ENCODE assay signal across 12 cellular contexts in the genomic region with DNA sequence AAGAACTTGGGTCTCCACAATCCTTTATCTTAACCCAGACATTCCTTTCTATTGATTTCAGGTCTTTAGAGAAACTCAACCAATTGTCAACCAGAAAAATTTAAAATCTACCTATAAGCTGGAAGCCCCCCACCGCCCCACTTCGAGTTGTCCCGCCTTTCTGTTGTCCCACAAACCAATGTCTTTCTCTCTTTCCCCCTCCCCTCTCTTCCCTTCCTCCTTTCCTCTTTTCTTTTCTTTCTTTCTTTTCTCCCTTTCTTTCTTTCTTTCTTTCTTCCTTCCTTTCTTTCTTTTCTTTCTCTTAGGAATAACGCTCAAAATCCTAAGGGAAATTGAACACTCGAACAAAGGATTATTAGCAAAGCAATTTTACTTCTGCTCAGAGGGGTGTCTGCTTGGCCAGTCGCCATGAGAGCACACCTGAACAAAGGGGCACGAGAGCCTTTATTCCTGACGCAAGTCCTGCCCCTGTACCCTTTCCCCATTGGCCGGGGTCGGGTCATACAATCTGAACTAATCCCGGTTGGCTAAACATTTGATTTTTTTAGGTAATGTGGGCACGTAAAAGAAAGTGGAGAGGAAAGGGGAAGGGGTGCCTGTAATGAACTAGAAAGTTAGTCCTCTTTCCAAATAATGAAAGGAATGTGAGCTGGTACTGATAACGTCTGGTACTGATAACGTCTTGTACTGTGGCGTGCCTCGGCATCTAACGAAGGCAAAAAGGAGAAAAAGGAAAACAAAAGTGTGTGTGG. TPM values are rescaled to one million over a fixed set of nuclear protein-coding genes. Genes with fewer than 3 reads are reported as not detected.
DNase-seq lines count a peak whose midpoint lies in the region; ATAC-seq and TF ChIP-seq lines count a peak whose summit lies in the region.
"Had no signal": no experiment of that assay in that cellular context is flagged by ENCODE, and none has a peak within 500 bp of the region (broad histone marks: within the 10 kb centered on the region; RNA-seq: fewer than 3 reads in every experiment).

No MANE protein-coding gene starts in this region.

- WGBS in GM23248 (ENCODE audit: low coverage in 1 of 2, low lambda C conversion rate in 2 of 2, missing lambda C conversion rate in 2 of 2), 2 experiments = 89% methylated on average over 17 of the region's 17 CpGs

- no peaks in the 10 kb centered on the region for H3K27me3 ChIP-seq in CD8-positive, alpha-beta T cell (ENCODE audit: insufficient read depth, low read length)
- peaks cover 14% of the 10 kb centered on the region for H3K27me3 ChIP-seq in HUES48 (ENCODE audit: control insufficient read depth, insufficient read depth, low read length)
- no peaks in the 10 kb centered on the region for H3K27me3 ChIP-seq in GM23248 (replicated peaks; ENCODE audit: insufficient read depth)
- H3K27me3 ChIP-seq: SJSA1 had no signal

- H4K20me1 ChIP-seq in GM23248 (ENCODE audit: insufficient read depth) = no peaks in the 10 kb centered on the region

- H3K27ac ChIP-seq in CD8-positive, alpha-beta T cell (ENCODE audit: low read depth, low read length) = no peak overlapping the region
- H3K27ac ChIP-seq in HUES48 (ENCODE audit: low read depth, low read length) (peak overlapping the region; percentile 33), GM23248 (no peak overlapping the region)

- no peak overlapping the region for H3K4me3 ChIP-seq in CD8-positive, alpha-beta T cell (ENCODE audit: low read depth, low read length)
- no peak overlapping the region for H3K4me3 ChIP-seq in HUES48 (ENCODE audit: low read depth, low read length)
- H3K4me3 ChIP-seq in foreskin fibroblast (ENCODE audit: low read depth in 1 of 2, low read length in 2 of 2) = no peak overlapping the region
- H3K4me3 ChIP-seq in GM23248 = no peak overlapping the region

- peaks cover 7% of the 10 kb centered on the region for H3K36me3 ChIP-seq in CD8-positive, alpha-beta T cell (ENCODE audit: insufficient read depth, low read length)
- peaks cover 21% of the 10 kb centered on the region for H3K36me3 ChIP-seq in HUES48 (ENCODE audit: control insufficient read depth, insufficient read depth, low read length)
- H3K36me3 ChIP-seq in GM23248 (ENCODE audit: low read depth) = no peaks in the 10 kb centered on the region

- intact Hi-C loops in CD8-positive, alpha-beta T cell (cut with DNase I, micrococcal nuclease) = loop anchor here (2.0 to 10.0 kb wide), 9 partner anchors 73 to 687 kb away; partner anchors contain the start of genes PURA (in 2 of the 2), ANKHD1 (in 1 of the 2), APBB3 (in 1 of the 2) and PFDN1 (in 1 of the 2)

- H2AFZ ChIP-seq in GM23248 = no peak overlapping the region

- peaks cover 35% of the 10 kb centered on the region for H3K4me1 Mint-ChIP-seq in CD8-positive, alpha-beta T cell (ENCODE audit: low read depth)
- peaks cover 48% of the 10 kb centered on the region for H3K4me1 Mint-ChIP-seq in activated naive CD8-positive, alpha-beta T cell treated with anti-CD3 and anti-CD28 coated beads, Interleukin-2, amount 50 U/mL, for 24 hours
- H3K4me1 Mint-ChIP-seq in nephron progenitor cell = peaks cover 28% of the 10 kb centered on the region

- H3F3A ChIP-seq in GM23248 (ENCODE audit: insufficient read depth) = peaks cover 10% of the 10 kb centered on the region; the same call in 1 of the 2 replicates

- H3K79me2 ChIP-seq in GM23248 (ENCODE audit: insufficient read depth) = peaks cover 16% of the 10 kb centered on the region

- H3K4me3 Mint-ChIP-seq in CD8-positive, alpha-beta T cell = peak overlapping the region; percentile 92
- H3K4me3 Mint-ChIP-seq in activated naive CD8-positive, alpha-beta T cell treated with anti-CD3 and anti-CD28 coated beads, Interleukin-2, amount 50 U/mL, for 24 hours = peak overlapping the region; percentile 95
- H3K4me3 Mint-ChIP-seq in nephron progenitor cell = peak overlapping the region; percentile 62

- ATAC-seq in CD8-positive, alpha-beta T cell = no peak
- no peak for ATAC-seq in activated naive CD8-positive, alpha-beta T cell treated with anti-CD3 and anti-CD28 coated beads, Interleukin-2, amount 50 U/mL, for 24 hours
- ATAC-seq in HG02763 (IDR thresholded peaks at IDR 0.05; ENCODE audit: unreplicated experiment) = no peak

- H3K9me2 ChIP-seq in GM23248 (ENCODE audit: insufficient read depth) = no peaks in the 10 kb centered on the region

- H3K4me1 ChIP-seq in CD8-positive, alpha-beta T cell (ENCODE audit: insufficient read depth, low read length) = peaks cover 15% of the 10 kb centered on the region
- H3K4me1 ChIP-seq in HUES48 (ENCODE audit: control insufficient read depth, insufficient read depth, low read length) (peaks cover 12% of the 10 kb centered on the region), GM23248 (ENCODE audit: insufficient read depth) (peaks cover 7% of the 10 kb centered on the region)

- no peak overlapping the region for H3K4me2 ChIP-seq in GM23248 (ENCODE audit: unreplicated experiment)

- H3K9ac ChIP-seq in HUES48 (ENCODE audit: low read depth, low read length) (no peak overlapping the region), GM23248 (no peak overlapping the region)

- peaks cover 14% of the 10 kb centered on the region for H3K36me3 Mint-ChIP-seq in CD8-positive, alpha-beta T cell
- H3K36me3 Mint-ChIP-seq in activated naive CD8-positive, alpha-beta T cell treated with anti-CD3 and anti-CD28 coated beads, Interleukin-2, amount 50 U/mL, for 24 hours (ENCODE audit: low read depth) = peaks cover 15% of the 10 kb centered on the region
- H3K36me3 Mint-ChIP-seq in nephron progenitor cell (ENCODE audit: low read depth) = peaks cover 23% of the 10 kb centered on the region

- no peak for DNase-seq in CD8-positive, alpha-beta T cell
- DNase-seq in activated naive CD8-positive, alpha-beta T cell treated with anti-CD3 and anti-CD28 coated beads, Interleukin-2, amount 50 U/mL, for 24 hours = no peak
- no peak for DNase-seq in nephron progenitor cell
- DNase-seq in foreskin fibroblast = no peak
- no peak for DNase-seq in GM23248
- no peak for DNase-seq in NCI-H2081 treated with DMSO at 0.1 percent for 48 hours (lab: John Stamatoyannopoulos, UW)
- DNase-seq: activated gamma-delta T cell, H9, NCI-H2081 had no signal

- peaks cover 2% of the 10 kb centered on the region for H3K27me3 Mint-ChIP-seq in CD8-positive, alpha-beta T cell (ENCODE audit: low read depth)
- H3K27me3 Mint-ChIP-seq in activated naive CD8-positive, alpha-beta T cell treated with anti-CD3 and anti-CD28 coated beads, Interleukin-2, amount 50 U/mL, for 24 hours = peaks cover 9% of the 10 kb centered on the region
- peaks cover 10% of the 10 kb centered on the region for H3K27me3 Mint-ChIP-seq in nephron progenitor cell (ENCODE audit: low read depth, poor library complexity)

- in situ Hi-C loops in GM23248 (cut with MboI) = no loop called here

- POLR2A ChIA-PET in CD8-positive, alpha-beta T cell (lab: Charles Lee) = interaction anchor here (1.5 to 3.3 kb wide), 3 partner anchors 10 to 237 kb away, joined by 6 to 29 read pairs (median 9); partner anchors contain the start of genes ANKHD1, EIF4EBP3, IK and NDUFA2

- TF ChIP-seq CTCF in CD8-positive, alpha-beta T cell (IDR thresholded peaks at IDR 0.05) = no peak
- TF ChIP-seq CTCF in nephron progenitor cell (IDR thresholded peaks at IDR 0.05) = no peak
- TF ChIP-seq CTCF in foreskin fibroblast (IDR thresholded peaks at IDR 0.05; ENCODE audit: low read depth, low read length) = no peak

- no peaks in the 10 kb centered on the region for H3K9me3 Mint-ChIP-seq in CD8-positive, alpha-beta T cell
- H3K9me3 Mint-ChIP-seq in activated naive CD8-positive, alpha-beta T cell treated with anti-CD3 and anti-CD28 coated beads, Interleukin-2, amount 50 U/mL, for 24 hours = no peaks in the 10 kb centered on the region
- H3K9me3 Mint-ChIP-seq in nephron progenitor cell = peaks cover 15% of the 10 kb centered on the region

- H3K9me3 ChIP-seq in CD8-positive, alpha-beta T cell (ENCODE audit: low read length) = no peaks in the 10 kb centered on the region
- H3K9me3 ChIP-seq in HUES48 (ENCODE audit: control insufficient read depth, insufficient read depth, low read length) (no peaks in the 10 kb centered on the region), GM23248 (ENCODE audit: low read depth) (no peaks in the 10 kb centered on the region)
- H3K9me3 ChIP-seq: SJSA1 had no signal

- CTCF ChIA-PET in CD8-positive, alpha-beta T cell (lab: Charles Lee) = interaction anchor here (0.7 to 1.5 kb wide), 5 partner anchors 10 to 237 kb away, joined by 3 to 10 read pairs (median 4); partner anchors contain the start of genes EIF4EBP3, IK and NDUFA2

- H3K27ac Mint-ChIP-seq in CD8-positive, alpha-beta T cell = peak overlapping the region; percentile 64
- peak overlapping the region; percentile 61 for H3K27ac Mint-ChIP-seq in activated naive CD8-positive, alpha-beta T cell treated with anti-CD3 and anti-CD28 coated beads, Interleukin-2, amount 50 U/mL, for 24 hours
- H3K27ac Mint-ChIP-seq in nephron progenitor cell = no peak overlapping the region

RNA-seq across cellular contexts. Expression of gene TMCO6, which starts 1.4 kb away (rescaled TPM):
- 10 to 100 TPM; 16.7 to 20.6 TPM for total RNA-seq in CD8-positive, alpha-beta T cell
- 14.4 and 48.2 TPM in 2 replicates for total RNA-seq in GM23248 (2014; rRNA removed; shearing (Covaris generic))
- 5.4 and 5.6 TPM in 2 replicates for polyA plus RNA-seq in GM23248 (2016; fragmentation: Nextera tagmentation; extraction: Ambion mirVana)

RNA-seq across cellular contexts. Expression of gene CD14, which starts 4.9 kb away (rescaled TPM):
- under 1 TPM; 0.49 to 0.56 TPM for total RNA-seq in CD8-positive, alpha-beta T cell
- total RNA-seq in GM23248 (2014; rRNA removed; shearing (Covaris generic)) = 1.9 and 6.1 TPM in 2 replicates
- polyA plus RNA-seq in GM23248 (2016; fragmentation: Nextera tagmentation; extraction: Ambion mirVana) = 2.1 and 3.2 TPM in 2 replicates

RNA-seq across cellular contexts. Expression of gene NDUFA2, which starts 9.5 kb away (rescaled TPM):
- total RNA-seq in CD8-positive, alpha-beta T cell = 10 to 100 TPM; 52.9 to 53.4 TPM
- total RNA-seq in GM23248 (2014; rRNA removed; shearing (Covaris generic)) = 21.9 and 25.4 TPM in 2 replicates
- 117 and 120 TPM in 2 replicates for polyA plus RNA-seq in GM23248 (2016; fragmentation: Nextera tagmentation; extraction: Ambion mirVana)

RNA-seq across cellular contexts. Expression of gene IK, which starts 9.7 kb away (rescaled TPM):
- total RNA-seq in CD8-positive, alpha-beta T cell = 100 to 1,000 TPM; 180 to 183 TPM
- total RNA-seq in GM23248 (2014; rRNA removed; shearing (Covaris generic)) = 72.0 and 72.2 TPM in 2 replicates
- polyA plus RNA-seq in GM23248 (2016; fragmentation: Nextera tagmentation; extraction: Ambion mirVana) = 105 and 106 TPM in 2 replicates

RNA-seq across cellular contexts. Expression of gene WDR55, which starts 26.8 kb away (rescaled TPM):
- 10 to 100 TPM; 45.4 to 49.2 TPM for total RNA-seq in CD8-positive, alpha-beta T cell
- 17.5 and 19.6 TPM in 2 replicates for total RNA-seq in GM23248 (2014; rRNA removed; shearing (Covaris generic))
- 17.7 and 18.6 TPM in 2 replicates for polyA plus RNA-seq in GM23248 (2016; fragmentation: Nextera tagmentation; extraction: Ambion mirVana)
